In genomic region chr14:75063013-75063412, GRCh38 we compare ENCODE assay signal across 8 cellular contexts. TPM values are rescaled to one million over a fixed set of nuclear protein-coding genes. Genes with fewer than 3 reads are reported as not detected.
DNase-seq lines count a peak whose midpoint lies in the region; ATAC-seq, FAIRE-seq and TF ChIP-seq lines count a peak whose summit lies in the region.

No MANE protein-coding gene starts in this region.

- FAIRE-seq in HepG2 (lab: Jason Lieb, UNC): no peak

- no peak overlapping the region for H2AFZ ChIP-seq in HepG2 (ENCODE audit: low read length)

- TF ChIP-seq EP300 in HepG2 (IDR thresholded peaks at IDR 0.05; ENCODE audit: low read depth in 2 of 2, low read length in 2 of 2) (no peak), HepG2 (CRISPR knock-in tag; IDR thresholded peaks at IDR 0.05; ENCODE audit: borderline replicate concordance) (no peak), transverse colon (IDR thresholded peaks at IDR 0.05; ENCODE audit: low read depth) (no peak)

- H3K9ac ChIP-seq in HepG2 (ENCODE audit: insufficient read depth, low read depth, low read length): peak overlapping the region; percentile 67

- 28% methylated on average over 5 of the region's 5 CpGs for WGBS in HepG2 (ENCODE audit: low lambda C conversion rate)
- WGBS in transverse colon (ENCODE audit: low coverage in 1 of 2), 2 donors: 8 to 17% methylated on average over 1 to 5 of the region's 5 CpGs

- H3K4me2 ChIP-seq in HepG2 (ENCODE audit: low read depth, low read length): peak overlapping the region; percentile 94

- TF ChIP-seq CTCF in HepG2 (CRISPR knock-in tag; IDR thresholded peaks at IDR 0.05) (no peak), transverse colon (IDR thresholded peaks at IDR 0.05) (no peak)

- ATAC-seq in HepG2: no peak
- ATAC-seq in GM21717 (IDR thresholded peaks at IDR 0.05; ENCODE audit: unreplicated experiment): no peak
- ATAC-seq in HG03159 (IDR thresholded peaks at IDR 0.05; ENCODE audit: unreplicated experiment): no peak

- no TSS peak for BruUV-seq in HepG2 (replicated peaks; lab: Mats Ljungman, UMichigan)

- H3K4me3 Mint-ChIP-seq in activated naive CD8-positive, alpha-beta T cell treated with anti-CD3 and anti-CD28 coated beads for 36 hours: peak overlapping the region; percentile 100

- peak; percentile 21 for DNase-seq in activated T-cell treated with anti-CD3 and anti-CD28 coated beads, Interleukin-2, amount 50 U/mL, for 1 hour
- DNase-seq in activated T-cell treated with anti-CD3 and anti-CD28 coated beads for 4 hours: no peak
- no peak for DNase-seq in activated naive CD8-positive, alpha-beta T cell treated with anti-CD3 and anti-CD28 coated beads for 36 hours
- DNase-seq in HepG2 (ENCODE audit: low spot score): no peak
- DNase-seq in transverse colon: no peak
- DNase-seq in Ammon's horn (ENCODE audit: low spot score): no peak

- H3K9me3 ChIP-seq in HepG2 (ENCODE audit: low read length) (no peaks in the 10 kb centered on the region), transverse colon (no peaks in the 10 kb centered on the region)

- CTCF ChIA-PET in HepG2 (lab: Yijun Ruan, JAX; ENCODE audit: low intra/inter-chr PET ratio, low total read pairs): no interaction called here

- H4K20me1 ChIP-seq in HepG2 (ENCODE audit: insufficient read depth, low read length): no peaks in the 10 kb centered on the region

- H3K36me3 ChIP-seq in HepG2 (replicated peaks in 1 of 2; ENCODE audit: control insufficient read depth in 1 of 2, insufficient read depth in 2 of 2, low read length in 2 of 2): peaks cover 0 to 3% of the 10 kb centered on the region in 2 experiments; a peak in 1 of 5 replicates
- no peaks in the 10 kb centered on the region for H3K36me3 ChIP-seq in transverse colon

- H3K27me3 ChIP-seq in HepG2 (ENCODE audit: control insufficient read depth in 1 of 2, insufficient read depth in 2 of 2, low read length in 2 of 2): no peaks in the 10 kb centered on the region; a peak in 1 of 5 replicates
- no peaks in the 10 kb centered on the region for H3K27me3 ChIP-seq in transverse colon

- H3K4me1 ChIP-seq in HepG2 (ENCODE audit: insufficient read depth, low read length) (peaks cover 30% of the 10 kb centered on the region), transverse colon (peaks cover 6 to 24% (median 15%) of the 10 kb centered on the region in 4 donors)

- peaks cover 5% of the 10 kb centered on the region for H3K9me3 Mint-ChIP-seq in activated naive CD8-positive, alpha-beta T cell treated with anti-CD3 and anti-CD28 coated beads for 36 hours

- peaks cover 18% of the 10 kb centered on the region for H3K79me2 ChIP-seq in HepG2 (ENCODE audit: insufficient read depth, low read length)

- H3K4me1 Mint-ChIP-seq in activated naive CD8-positive, alpha-beta T cell treated with anti-CD3 and anti-CD28 coated beads for 36 hours: peaks cover 27% of the 10 kb centered on the region

- no peaks in the 10 kb centered on the region for H3K27me3 Mint-ChIP-seq in activated naive CD8-positive, alpha-beta T cell treated with anti-CD3 and anti-CD28 coated beads for 36 hours

- intact Hi-C loops in HepG2 (cut with micrococcal nuclease; ENCODE audit: unreplicated experiment) (loop anchor here (10.0 kb wide), 1 partner anchor 58 kb away; the partner anchor contains the start of gene EIF2B2), transverse colon (cut with DNase I; ENCODE audit: low total_unique reads) (no loop called here)

- peaks cover 27% of the 10 kb centered on the region for H3K36me3 Mint-ChIP-seq in activated naive CD8-positive, alpha-beta T cell treated with anti-CD3 and anti-CD28 coated beads for 36 hours

- peak overlapping the region; percentile 73 to 86 (median 77) for H3K4me3 ChIP-seq in HepG2 (replicated peaks in 1 of 3; ENCODE audit: insufficient read depth in 1 of 3, low read depth in 2 of 3, low read length in 3 of 3)
- H3K4me3 ChIP-seq in transverse colon: peak overlapping the region; percentile 74 to 96 (median 85)

- TF ChIP-seq POLR2A in HepG2 (IDR thresholded peaks at IDR 0.05; ENCODE audit: insufficient read depth in 1 of 2, low read depth in 2 of 2, low read length in 2 of 2) (no peak), transverse colon (IDR thresholded peaks at IDR 0.05) (no peak)

- H3K27ac Mint-ChIP-seq in activated naive CD8-positive, alpha-beta T cell treated with anti-CD3 and anti-CD28 coated beads for 36 hours: peak overlapping the region; percentile 97

- POLR2A ChIA-PET in HepG2 (lab: Yijun Ruan, JAX): interaction anchor here (1.4 to 1.7 kb wide), 2 partner anchors 13 to 111 kb away, joined by 9 to 18 read pairs; partner anchors contain the start of gene MLH3

- in situ Hi-C loops in HepG2 (cut with HindIII; ENCODE audit: extremely low pct_ligation_motif_present, low pct_unique_long_range_greater_than_20kb): no loop called here
- in situ Hi-C loops in transverse colon (cut with MboI; ENCODE audit: low pct_ligation_motif_present in 1 of 4, low pct_unique_long_range_greater_than_20kb in 1 of 4, low sequenced_read_pairs in 3 of 4): no loop called here

- TF ChIP-seq RAD21 in HepG2 (CRISPR knock-in tag; IDR thresholded peaks at IDR 0.05): no peak

- H3K27ac ChIP-seq in HepG2 (ENCODE audit: extremely low read length, insufficient read depth, low read length) (peak overlapping the region; percentile 20), transverse colon (peak overlapping the region; percentile 79 to 89 (median 86))

RNA-seq across cellular contexts. Expression of gene ACYP1, which starts 0.8 kb away (rescaled TPM):
- total RNA-seq in activated naive CD8-positive, alpha-beta T cell treated with anti-CD3 and anti-CD28 coated beads for 36 hours: 10 to 100 TPM; 27.7 to 29.0 TPM
- 9.7 and 11.1 TPM in 2 replicates for total RNA-seq in HepG2 (2016; rRNA removed; fragmentation: Illumina TruSeq; extraction: Trizol)
- total RNA-seq in HepG2 (2016; cell fraction: cytosol; rRNA removed; fragmentation: Illumina TruSeq; extraction: Trizol; ENCODE audit: low read depth): 3.0 and 3.7 TPM in 2 replicates
- total RNA-seq in HepG2 (2016; cell fraction: insoluble cytoplasmic fraction; rRNA removed; fragmentation: Illumina TruSeq; extraction: Trizol): 11.8 and 12.0 TPM in 2 replicates
- total RNA-seq in HepG2 (2016; cell fraction: membrane; rRNA removed; fragmentation: Illumina TruSeq; extraction: Trizol): 4.6 and 5.3 TPM in 2 replicates
- total RNA-seq in HepG2 (2016; cell fraction: nucleus; rRNA removed; fragmentation: Illumina TruSeq; extraction: Trizol): 12.2 and 12.7 TPM in 2 replicates
- polyA plus RNA-seq in HepG2 (2011; rRNA removed): 17.3 and 22.4 TPM in 2 replicates
- polyA plus RNA-seq in HepG2 (2011; cell fraction: cytosol; rRNA removed): 16.7 and 19.1 TPM in 2 replicates
- 8.6 and 13.9 TPM in 2 replicates for polyA plus RNA-seq in HepG2 (2011; cell fraction: nucleus; rRNA removed)
- 18.5 and 20.3 TPM in 2 replicates for polyA plus RNA-seq in HepG2 (2012)
- 3.4 and 4.7 TPM in 2 replicates for polyA plus RNA-seq in HepG2 (2016; cell fraction: cytosol; fragmentation: Illumina TruSeq; extraction: Trizol; ENCODE audit: low read depth)
- 18.4 and 21.2 TPM in 2 replicates for polyA plus RNA-seq in HepG2 (2016; cell fraction: insoluble cytoplasmic fraction; fragmentation: Illumina TruSeq; extraction: Trizol; ENCODE audit: low read depth)
- 6.4 and 6.5 TPM in 2 replicates for polyA plus RNA-seq in HepG2 (2016; cell fraction: membrane; fragmentation: Illumina TruSeq; extraction: Trizol; ENCODE audit: low read depth)
- 31.3 and 35.6 TPM in 2 replicates for polyA plus RNA-seq in HepG2 (2016; cell fraction: nucleus; fragmentation: Illumina TruSeq; extraction: Trizol; ENCODE audit: insufficient read depth, low read depth)
- polyA minus RNA-seq in HepG2 (2011; rRNA and poly(A)+ RNA removed; ENCODE audit: low replicate concordance): 1.6 and 7.3 TPM in 2 replicates
- polyA minus RNA-seq in HepG2 (2011; cell fraction: cytosol; rRNA and poly(A)+ RNA removed): 2.1 and 2.5 TPM in 2 replicates
- polyA minus RNA-seq in HepG2 (2011; cell fraction: nucleus; rRNA and poly(A)+ RNA removed): 12.7 and 14.0 TPM in 2 replicates
- 10 to 100 TPM in 3 of 4 donors, 1 to 10 TPM in 1; 6.6 to 36.0 (median 23.2) TPM for total RNA-seq in transverse colon

RNA-seq across cellular contexts. Expression of gene ZC2HC1C, which starts 6.4 kb away (rescaled TPM):
- under 1 TPM; 0.40 to 0.56 TPM for total RNA-seq in activated naive CD8-positive, alpha-beta T cell treated with anti-CD3 and anti-CD28 coated beads for 36 hours
- total RNA-seq in HepG2 (2016; rRNA removed; fragmentation: Illumina TruSeq; extraction: Trizol): 3.3 and 5.3 TPM in 2 replicates
- total RNA-seq in HepG2 (2016; cell fraction: cytosol; rRNA removed; fragmentation: Illumina TruSeq; extraction: Trizol; ENCODE audit: low read depth): 2.6 and 3.3 TPM in 2 replicates
- 4.5 and 4.8 TPM in 2 replicates for total RNA-seq in HepG2 (2016; cell fraction: insoluble cytoplasmic fraction; rRNA removed; fragmentation: Illumina TruSeq; extraction: Trizol)
- 3.8 and 4.6 TPM in 2 replicates for total RNA-seq in HepG2 (2016; cell fraction: membrane; rRNA removed; fragmentation: Illumina TruSeq; extraction: Trizol)
- total RNA-seq in HepG2 (2016; cell fraction: nucleus; rRNA removed; fragmentation: Illumina TruSeq; extraction: Trizol): 3.6 and 5.8 TPM in 2 replicates
- polyA plus RNA-seq in HepG2 (2011; rRNA removed): 3.0 and 3.5 TPM in 2 replicates
- polyA plus RNA-seq in HepG2 (2011; cell fraction: cytosol; rRNA removed): 1.7 and 2.1 TPM in 2 replicates
- polyA plus RNA-seq in HepG2 (2011; cell fraction: nucleus; rRNA removed): 2.1 and 3.0 TPM in 2 replicates
- 1.5 and 2.4 TPM in 2 replicates for polyA plus RNA-seq in HepG2 (2012)
- 1.6 and 1.9 TPM in 2 replicates for polyA plus RNA-seq in HepG2 (2016; cell fraction: cytosol; fragmentation: Illumina TruSeq; extraction: Trizol; ENCODE audit: low read depth)
- 4.5 and 6.0 TPM in 2 replicates for polyA plus RNA-seq in HepG2 (2016; cell fraction: insoluble cytoplasmic fraction; fragmentation: Illumina TruSeq; extraction: Trizol; ENCODE audit: low read depth)
- 1.8 and 2.2 TPM in 2 replicates for polyA plus RNA-seq in HepG2 (2016; cell fraction: membrane; fragmentation: Illumina TruSeq; extraction: Trizol; ENCODE audit: low read depth)
- polyA plus RNA-seq in HepG2 (2016; cell fraction: nucleus; fragmentation: Illumina TruSeq; extraction: Trizol; ENCODE audit: insufficient read depth, low read depth): 4.8 and 5.3 TPM in 2 replicates
- 0.82 and 0.98 TPM in 2 replicates for polyA minus RNA-seq in HepG2 (2011; rRNA and poly(A)+ RNA removed; ENCODE audit: low replicate concordance)
- polyA minus RNA-seq in HepG2 (2011; cell fraction: cytosol; rRNA and poly(A)+ RNA removed): 0.88 and 1.5 TPM in 2 replicates
- polyA minus RNA-seq in HepG2 (2011; cell fraction: nucleus; rRNA and poly(A)+ RNA removed): 2.4 and 4.8 TPM in 2 replicates
- 10 to 100 TPM in 1 of 4 donors, 1 to 10 TPM in 2, not detected in 1; 7.5 to 40.0 (median 8.1) TPM for total RNA-seq in transverse colon

RNA-seq across cellular contexts. Expression of gene MLH3, which starts 11.7 kb away (rescaled TPM):
- 10 to 100 TPM; 15.5 to 16.7 TPM for total RNA-seq in activated naive CD8-positive, alpha-beta T cell treated with anti-CD3 and anti-CD28 coated beads for 36 hours
- total RNA-seq in HepG2 (2016; rRNA removed; fragmentation: Illumina TruSeq; extraction: Trizol): 24.5 and 24.8 TPM in 2 replicates
- total RNA-seq in HepG2 (2016; cell fraction: cytosol; rRNA removed; fragmentation: Illumina TruSeq; extraction: Trizol; ENCODE audit: low read depth): 8.9 and 14.2 TPM in 2 replicates
- total RNA-seq in HepG2 (2016; cell fraction: insoluble cytoplasmic fraction; rRNA removed; fragmentation: Illumina TruSeq; extraction: Trizol): 22.2 and 26.0 TPM in 2 replicates
- total RNA-seq in HepG2 (2016; cell fraction: membrane; rRNA removed; fragmentation: Illumina TruSeq; extraction: Trizol): 28.2 and 35.8 TPM in 2 replicates
- 29.1 and 31.2 TPM in 2 replicates for total RNA-seq in HepG2 (2016; cell fraction: nucleus; rRNA removed; fragmentation: Illumina TruSeq; extraction: Trizol)
- 14.4 and 15.3 TPM in 2 replicates for polyA plus RNA-seq in HepG2 (2011; rRNA removed)
- polyA plus RNA-seq in HepG2 (2011; cell fraction: cytosol; rRNA removed): 7.8 and 9.0 TPM in 2 replicates
- polyA plus RNA-seq in HepG2 (2011; cell fraction: nucleus; rRNA removed): 20.0 and 23.6 TPM in 2 replicates
- 9.7 and 11.4 TPM in 2 replicates for polyA plus RNA-seq in HepG2 (2012)
- 0.34 and 0.69 TPM in 2 replicates for polyA plus RNA-seq in HepG2 (2016; cell fraction: cytosol; fragmentation: Illumina TruSeq; extraction: Trizol; ENCODE audit: low read depth)
- polyA plus RNA-seq in HepG2 (2016; cell fraction: insoluble cytoplasmic fraction; fragmentation: Illumina TruSeq; extraction: Trizol; ENCODE audit: low read depth): 8.3 and 12.1 TPM in 2 replicates
- 1.5 and 2.4 TPM in 2 replicates for polyA plus RNA-seq in HepG2 (2016; cell fraction: membrane; fragmentation: Illumina TruSeq; extraction: Trizol; ENCODE audit: low read depth)
- 22.5 and 23.9 TPM in 2 replicates for polyA plus RNA-seq in HepG2 (2016; cell fraction: nucleus; fragmentation: Illumina TruSeq; extraction: Trizol; ENCODE audit: insufficient read depth, low read depth)
- polyA minus RNA-seq in HepG2 (2011; rRNA and poly(A)+ RNA removed; ENCODE audit: low replicate concordance): 21.0 TPM in 2 replicates
- 12.5 and 12.9 TPM in 2 replicates for polyA minus RNA-seq in HepG2 (2011; cell fraction: cytosol; rRNA and poly(A)+ RNA removed)
- polyA minus RNA-seq in HepG2 (2011; cell fraction: nucleus; rRNA and poly(A)+ RNA removed): 53.3 and 70.0 TPM in 2 replicates
- total RNA-seq in transverse colon: 10 to 100 TPM; 24.5 to 58.3 (median 42.5) TPM
